In genomic region chr4:13545394-13545808, GRCh38 we compare ENCODE assay signal across 9 cellular contexts. TPM values are rescaled to one million over a fixed set of nuclear protein-coding genes. Genes with fewer than 3 reads are reported as not detected.
A peak's percentile ranks its signal among the peaks of the same experiment; 100 is the strongest.
DNase-seq lines count a peak whose midpoint lies in the region; ATAC-seq, FAIRE-seq and TF ChIP-seq lines count a peak whose summit lies in the region.
"Had no signal": no experiment of that assay in that cellular context is flagged by ENCODE, and none has a peak within 500 bp of the region (broad histone marks: within the 10 kb centered on the region; RNA-seq: fewer than 3 reads in every experiment).

No MANE protein-coding gene starts in this region.

- H3K36me3 ChIP-seq in keratinocyte (ENCODE audit: control insufficient read depth in 2 of 2, extremely low read depth in 1 of 2, insufficient read depth in 2 of 2, low read length in 2 of 2) (no peaks in the 10 kb centered on the region), stomach smooth muscle (ENCODE audit: control insufficient read depth in 2 of 2, insufficient read depth in 2 of 2, low read length in 2 of 2) (no peaks in the 10 kb centered on the region)

- no peak for DNase-seq in activated T-cell treated with anti-CD3 and anti-CD28 coated beads, Interleukin-2, amount 50 U/mL, for 72 hours
- DNase-seq in activated T-cell treated with anti-CD3 and anti-CD28 coated beads for 4 hours (no peak), keratinocyte (ENCODE audit: low read depth, low spot score) (no peak), dedifferentiated amniotic fluid mesenchymal stem cell (ENCODE audit: extremely low spot score) (no peak), NCI-H69 (lab: John Stamatoyannopoulos, UW) (no peak)
- DNase-seq in activated T-helper 2 cell treated with anti-CD3 and anti-CD28 coated beads, Interferon-gamma antibody, Interleukin-2, Interleukin-4, amounts not matched to agents 10 μg/mL and 5 μg/mL and 100 μg/mL, durations not matched to agents 14 hours and 24 hours and 36 hours (ENCODE audit: low spot score) = no peak

- no peak for ATAC-seq in activated T-cell treated with anti-CD3 and anti-CD28 coated beads, Interleukin-2, amount 50 U/mL, for 72 hours (replicated peaks in 1 of 2)
- no peak for ATAC-seq in GM21528 (IDR thresholded peaks at IDR 0.05; ENCODE audit: low FRiP score, unreplicated experiment)

- H2AFZ ChIP-seq in keratinocyte (ENCODE audit: control insufficient read depth, low read length) = no peak overlapping the region

- peaks cover 58% of the 10 kb centered on the region for H3K4me1 Mint-ChIP-seq in activated T-cell treated with anti-CD3 and anti-CD28 coated beads, Interleukin-2, amount 50 U/mL, for 72 hours (ENCODE audit: low read depth)
- H3K4me1 Mint-ChIP-seq in activated T-helper 2 cell treated with anti-CD3 and anti-CD28 coated beads, Interferon-gamma antibody, Interleukin-2, Interleukin-4, amounts not matched to agents 10 μg/mL and 5 μg/mL and 100 μg/mL, durations not matched to agents 14 hours and 24 hours and 36 hours (ENCODE audit: low read depth) = peaks cover 33% of the 10 kb centered on the region

- H3K27me3 ChIP-seq in keratinocyte (ENCODE audit: control insufficient read depth, extremely low read depth, insufficient read depth, low read length) (peaks cover 65% of the 10 kb centered on the region), stomach smooth muscle (ENCODE audit: control insufficient read depth in 1 of 2, insufficient read depth in 2 of 2, low read length in 2 of 2) (peaks cover 0 to 18% of the 10 kb centered on the region in 2 donors)

- intact Hi-C loops in activated T-helper 2 cell treated with anti-CD3 and anti-CD28 coated beads, Interferon-gamma antibody, Interleukin-2, Interleukin-4, amounts not matched to agents 10 μg/mL and 5 μg/mL and 100 μg/mL, durations not matched to agents 14 hours and 24 hours and 36 hours (cut with micrococcal nuclease) = loop anchor here (2.0 to 10.0 kb wide), 3 partner anchors 17 to 161 kb away; no protein-coding TSS in a partner anchor

- H3K4me1 ChIP-seq in keratinocyte (ENCODE audit: control insufficient read depth, extremely low read depth, insufficient read depth, low read length) = peaks cover 18% of the 10 kb centered on the region
- peaks cover 57% of the 10 kb centered on the region for H3K4me1 ChIP-seq in stomach smooth muscle (ENCODE audit: control insufficient read depth, insufficient read depth, low read length)

- no peak for TF ChIP-seq CTCF in keratinocyte (optimal IDR thresholded peaks at IDR 0.05 in 1 of 3, IDR thresholded peaks at IDR 0.05 in 1 of 3, conservative IDR thresholded peaks at IDR 0.05 in 1 of 3; ENCODE audit: extremely low read depth in 1 of 3, insufficient read depth in 2 of 3, low read length in 3 of 3)

- no peak overlapping the region for H3K27ac Mint-ChIP-seq in activated T-cell treated with anti-CD3 and anti-CD28 coated beads, Interleukin-2, amount 50 U/mL, for 72 hours
- H3K27ac Mint-ChIP-seq in activated T-helper 2 cell treated with anti-CD3 and anti-CD28 coated beads, Interferon-gamma antibody, Interleukin-2, Interleukin-4, amounts not matched to agents 10 μg/mL and 5 μg/mL and 100 μg/mL, durations not matched to agents 14 hours and 24 hours and 36 hours = peak overlapping the region; percentile 30

- H3K4me2 ChIP-seq in keratinocyte (ENCODE audit: control insufficient read depth, extremely low read depth, insufficient read depth, low read depth, low read length) = peak overlapping the region; percentile 86

- H3K4me3 ChIP-seq in keratinocyte (ENCODE audit: control insufficient read depth in 2 of 3, extremely low read depth in 1 of 3, insufficient read depth in 2 of 3, low read depth in 1 of 3, low read length in 3 of 3) (peak overlapping the region in 2 of 3 experiments; percentile 67 to 78), stomach smooth muscle (ENCODE audit: low read length in 2 of 2) (peak overlapping the region; percentile 83 to 89)

- peaks cover 0 to 2% of the 10 kb centered on the region in 2 donors for H3K9me3 Mint-ChIP-seq in activated T-cell treated with anti-CD3 and anti-CD28 coated beads, Interleukin-2, amount 50 U/mL, for 72 hours
- H3K9me3 Mint-ChIP-seq in activated T-helper 2 cell treated with anti-CD3 and anti-CD28 coated beads, Interferon-gamma antibody, Interleukin-2, Interleukin-4, amounts not matched to agents 10 μg/mL and 5 μg/mL and 100 μg/mL, durations not matched to agents 14 hours and 24 hours and 36 hours = no peaks in the 10 kb centered on the region

- H3K36me3 Mint-ChIP-seq in activated T-cell treated with anti-CD3 and anti-CD28 coated beads, Interleukin-2, amount 50 U/mL, for 72 hours (ENCODE audit: insufficient read depth in 2 of 2) = peaks cover 5 to 10% of the 10 kb centered on the region in 2 donors
- H3K36me3 Mint-ChIP-seq in activated T-helper 2 cell treated with anti-CD3 and anti-CD28 coated beads, Interferon-gamma antibody, Interleukin-2, Interleukin-4, amounts not matched to agents 10 μg/mL and 5 μg/mL and 100 μg/mL, durations not matched to agents 14 hours and 24 hours and 36 hours (ENCODE audit: low read depth) = peaks cover 10% of the 10 kb centered on the region

- no peaks in the 10 kb centered on the region for H4K20me1 ChIP-seq in keratinocyte (ENCODE audit: control insufficient read depth, extremely low read depth, insufficient read depth, low read length)

- dilution Hi-C loops in keratinocyte (cut with MboI; ENCODE audit: extremely low pct_ligation_motif_present, low sequenced_read_pairs) = no loop called here

- H3K4me3 Mint-ChIP-seq in activated T-cell treated with anti-CD3 and anti-CD28 coated beads, Interleukin-2, amount 50 U/mL, for 72 hours = peak overlapping the region; percentile 75 to 92
- peak overlapping the region; percentile 86 for H3K4me3 Mint-ChIP-seq in activated T-helper 2 cell treated with anti-CD3 and anti-CD28 coated beads, Interferon-gamma antibody, Interleukin-2, Interleukin-4, amounts not matched to agents 10 μg/mL and 5 μg/mL and 100 μg/mL, durations not matched to agents 14 hours and 24 hours and 36 hours (ENCODE audit: low read depth)

- H3K9me1 ChIP-seq in keratinocyte (ENCODE audit: control insufficient read depth, extremely low read depth, insufficient read depth, low read length) = no peaks in the 10 kb centered on the region

- no peak for FAIRE-seq in keratinocyte (lab: Jason Lieb, UNC)

- H3K27ac ChIP-seq in keratinocyte (ENCODE audit: control insufficient read depth, insufficient read depth, low read length) = no peak overlapping the region
- peak overlapping the region; percentile 87 for H3K27ac ChIP-seq in stomach smooth muscle (ENCODE audit: low read length)

- H3K79me2 ChIP-seq in keratinocyte (ENCODE audit: control insufficient read depth, insufficient read depth, low read length) = no peaks in the 10 kb centered on the region

- peaks cover 67% of the 10 kb centered on the region for H3K27me3 Mint-ChIP-seq in activated T-cell treated with anti-CD3 and anti-CD28 coated beads, Interleukin-2, amount 50 U/mL, for 72 hours (ENCODE audit: low read depth)
- H3K27me3 Mint-ChIP-seq in activated T-helper 2 cell treated with anti-CD3 and anti-CD28 coated beads, Interferon-gamma antibody, Interleukin-2, Interleukin-4, amounts not matched to agents 10 μg/mL and 5 μg/mL and 100 μg/mL, durations not matched to agents 14 hours and 24 hours and 36 hours (ENCODE audit: low read depth) = peaks cover 61% of the 10 kb centered on the region

- H3K9me3 ChIP-seq in keratinocyte (ENCODE audit: control insufficient read depth, low read depth, low read length) (peaks cover 2% of the 10 kb centered on the region), stomach smooth muscle (ENCODE audit: control insufficient read depth in 2 of 2, low read length in 2 of 2) (no peaks in the 10 kb centered on the region)

- no peak overlapping the region for H3K9ac ChIP-seq in keratinocyte (ENCODE audit: control insufficient read depth, extremely low read depth, insufficient read depth, low read length)
- H3K9ac ChIP-seq in stomach smooth muscle (ENCODE audit: low read length in 2 of 2) = peak overlapping the region; percentile 51 to 84

RNA-seq across cellular contexts. Expression of gene NKX3-2, which starts 1.1 kb away (rescaled TPM):
- not detected for total RNA-seq in activated T-cell treated with anti-CD3 and anti-CD28 coated beads, Interleukin-2, amount 50 U/mL, for 72 hours
- not detected in 2 replicates for total RNA-seq in activated T-helper 2 cell treated with anti-CD3 and anti-CD28 coated beads, Interferon-gamma antibody, Interleukin-2, Interleukin-4, amounts not matched to agents 10 μg/mL and 5 μg/mL and 100 μg/mL, durations not matched to agents 14 hours and 24 hours and 36 hours
- 0.01 to 0.04 TPM (median 0.02 TPM) in 3 replicates for polyA plus RNA-seq in keratinocyte
- not detected for polyA plus RNA-seq in keratinocyte (2011; ENCODE audit: low read depth)
- not detected in 2 replicates for polyA plus RNA-seq in keratinocyte (2011; cell fraction: cytosol; rRNA removed)
- 0.05 and 0.08 TPM in 2 replicates for polyA plus RNA-seq in keratinocyte (2011; cell fraction: nucleus; rRNA removed)
- polyA plus RNA-seq in keratinocyte (2012; ENCODE audit: low replicate concordance) = 0.06 TPM in 1 of 2 replicates, not detected in the other
- 0.46 TPM in 1 of 3 replicates, not detected in the others for polyA minus RNA-seq in keratinocyte
- not detected for polyA minus RNA-seq in keratinocyte (2011; cell fraction: cytosol; rRNA and poly(A)+ RNA removed)
- not detected in 2 replicates for polyA minus RNA-seq in keratinocyte (2011; cell fraction: nucleus; rRNA and poly(A)+ RNA removed)
- total RNA-seq: glomerular endothelial cell had no signal
